14 cellular contexts compared by ENCODE assay signal in genomic region chr7:76326646-76327233, GRCh38. TPM values are rescaled to one million over a fixed set of nuclear protein-coding genes. Genes with fewer than 3 reads are reported as not detected.
DNase-seq lines count a peak whose midpoint lies in the region; ATAC-seq, FAIRE-seq and TF ChIP-seq lines count a peak whose summit lies in the region.
"Had no signal": no experiment of that assay in that cellular context is flagged by ENCODE, and none has a peak within 500 bp of the region (broad histone marks: within the 10 kb centered on the region; RNA-seq: fewer than 3 reads in every experiment).

No MANE protein-coding gene starts in this region.

- DNase-seq in ELR (ENCODE audit: low read depth) = peak; percentile 54
- DNase-seq in SK-N-MC (ENCODE audit: low read depth, low spot score) = no peak
- DNase-seq in esophagus muscularis mucosa (ENCODE audit: extremely low spot score) = no peak
- DNase-seq in sciatic nerve (ENCODE audit: low spot score) = no peak
- DNase-seq in NCI-H1694 (lab: John Stamatoyannopoulos, UW) = no peak
- no peak for DNase-seq in GM19239 (ENCODE audit: insufficient read length, low spot score)
- DNase-seq in DMS153 treated with DMSO at 0.1 percent for 48 hours (lab: John Stamatoyannopoulos, UW; ENCODE audit: unreplicated experiment) = no peak
- DNase-seq: activated CD4-positive, alpha-beta T cell treated with anti-CD3 and anti-CD28 coated beads for 1 hour; cortex of kidney; esophagus squamous epithelium; NCI-H1930; NCI-H526; occipital lobe had no signal

- TF ChIP-seq POLR2A in esophagus muscularis mucosa (IDR thresholded peaks at IDR 0.05; ENCODE audit: low read depth) = no peak

- no peak for TF ChIP-seq CTCF in esophagus muscularis mucosa (IDR thresholded peaks at IDR 0.05)

- no peak overlapping the region for H3K4me3 ChIP-seq in SK-N-MC
- H3K4me3 ChIP-seq in esophagus muscularis mucosa = no peak overlapping the region
- H3K4me3 ChIP-seq: esophagus squamous epithelium had no signal

- H3K27ac ChIP-seq in SK-N-MC = peak overlapping the region; percentile 62; the same call in 1 of the 2 replicates
- H3K27ac ChIP-seq in esophagus muscularis mucosa (replicated peaks in 1 of 4) = peak overlapping the region; percentile 4 to 40 (median 36)

- no peak for FAIRE-seq in GM19239 (lab: Jason Lieb, UNC)
- FAIRE-seq: RCC 7860 had no signal

- H3K9me3 ChIP-seq in SK-N-MC (ENCODE audit: low read depth, low read length) = no peaks in the 10 kb centered on the region
- no peaks in the 10 kb centered on the region for H3K9me3 ChIP-seq in esophagus muscularis mucosa
- H3K9me3 ChIP-seq: esophagus squamous epithelium had no signal

- H3K27me3 ChIP-seq in esophagus muscularis mucosa = no peaks in the 10 kb centered on the region
- H3K27me3 ChIP-seq: esophagus squamous epithelium had no signal

- no peak overlapping the region for H3K9ac ChIP-seq in SK-N-MC (ENCODE audit: insufficient read length)

- H3K4me1 ChIP-seq in esophagus muscularis mucosa = peaks cover 44 to 82% (median 57%) of the 10 kb centered on the region in 4 donors

- H3K36me3 ChIP-seq in SK-N-MC (ENCODE audit: insufficient read depth, low read length) (peaks cover 58% of the 10 kb centered on the region), esophagus muscularis mucosa (peaks cover 17 to 67% (median 42%) of the 10 kb centered on the region in 4 donors)

- no peak for TF ChIP-seq EP300 in esophagus muscularis mucosa (IDR thresholded peaks at IDR 0.05)

- ATAC-seq in sciatic nerve = peak; percentile 13

- intact Hi-C loops in esophagus muscularis mucosa (cut with DNase I) (no loop called here), sciatic nerve (cut with DNase I) (no loop called here)

- WGBS in esophagus muscularis mucosa = 56% methylated on average over 5 of the region's 5 CpGs

RNA-seq across cellular contexts. Expression of gene HSPB1, which starts 24.3 kb away (rescaled TPM):
- total RNA-seq in esophagus muscularis mucosa (1,000 to 10,000 TPM in 3 of 4 donors, 100 to 1,000 TPM in 1; 927 to 2,513 (median 1,694) TPM), sciatic nerve (415 TPM)

RNA-seq across cellular contexts. Expression of gene YWHAG, which starts 32.1 kb away (rescaled TPM):
- total RNA-seq in esophagus muscularis mucosa (10 to 100 TPM; 55.7 to 91.6 (median 73.7) TPM), sciatic nerve (94.7 TPM)
